Comparison of ENCODE assay signal across 19 cellular contexts in genomic region chr20:829531-829930, GRCh38. TPM values are rescaled to one million over a fixed set of nuclear protein-coding genes. Genes with fewer than 3 reads are reported as not detected.
DNase-seq lines count a peak whose midpoint lies in the region; ATAC-seq and TF ChIP-seq lines count a peak whose summit lies in the region.
"Had no signal": no experiment of that assay in that cellular context is flagged by ENCODE, and none has a peak within 500 bp of the region (broad histone marks: within the 10 kb centered on the region; RNA-seq: fewer than 3 reads in every experiment).

No MANE protein-coding gene starts in this region.

- peak overlapping the region; percentile 73 for H3K27ac Mint-ChIP-seq in activated CD4-positive, alpha-beta memory T cell treated with anti-CD3 and anti-CD28 coated beads, Interleukin-2, amount 10 ng/mL, durations not matched to agents 7 days and 5 days
- no peak overlapping the region for H3K27ac Mint-ChIP-seq in activated CD4-positive, alpha-beta memory T cell treated with anti-CD3 and anti-CD28 coated beads for 36 hours
- H3K27ac Mint-ChIP-seq: activated CD8-positive, alpha-beta T cell treated with anti-CD3 and anti-CD28 coated beads for 36 hours; activated T-helper 17 cell treated with anti-CD3 and anti-CD28 coated beads, Interleukin-2, amount 50 U/mL, for 72 hours had no signal

- no peaks in the 10 kb centered on the region for H3K9me3 Mint-ChIP-seq in activated CD4-positive, alpha-beta memory T cell treated with anti-CD3 and anti-CD28 coated beads, Interleukin-2, amount 10 ng/mL, durations not matched to agents 7 days and 5 days
- H3K9me3 Mint-ChIP-seq in activated CD4-positive, alpha-beta memory T cell treated with anti-CD3 and anti-CD28 coated beads for 36 hours = no peaks in the 10 kb centered on the region
- H3K9me3 Mint-ChIP-seq: activated CD8-positive, alpha-beta T cell treated with anti-CD3 and anti-CD28 coated beads for 36 hours; activated T-helper 17 cell treated with anti-CD3 and anti-CD28 coated beads, Interleukin-2, amount 50 U/mL, for 72 hours had no signal

- H3K36me3 ChIP-seq in Loucy (ENCODE audit: insufficient read depth, low read length) = no peaks in the 10 kb centered on the region
- H3K36me3 ChIP-seq: adrenal gland, MG63, stomach had no signal

- POLR2A ChIA-PET in activated CD4-positive, alpha-beta memory T cell treated with anti-CD3 and anti-CD28 coated beads, Interleukin-2, amount 10 ng/mL, durations not matched to agents 7 days and 5 days (lab: Charles Lee) = interaction anchor here (3.2 kb wide), 1 partner anchor 17 kb away, joined by 13 read pairs; no protein-coding TSS in a partner anchor
- POLR2A ChIA-PET in activated CD4-positive, alpha-beta memory T cell treated with anti-CD3 and anti-CD28 coated beads for 36 hours (lab: Charles Lee) = no interaction called here

- H3K36me3 Mint-ChIP-seq in activated CD4-positive, alpha-beta memory T cell treated with anti-CD3 and anti-CD28 coated beads, Interleukin-2, amount 10 ng/mL, durations not matched to agents 7 days and 5 days (ENCODE audit: low read depth) = no peaks in the 10 kb centered on the region
- H3K36me3 Mint-ChIP-seq in activated CD4-positive, alpha-beta memory T cell treated with anti-CD3 and anti-CD28 coated beads for 36 hours = no peaks in the 10 kb centered on the region

- ATAC-seq in HG03139 (IDR thresholded peaks at IDR 0.05; ENCODE audit: unreplicated experiment) = no peak
- ATAC-seq: activated CD8-positive, alpha-beta T cell treated with anti-CD3 and anti-CD28 coated beads for 36 hours; activated T-helper 17 cell treated with anti-CD3 and anti-CD28 coated beads, Interleukin-2, amount 50 U/mL, for 72 hours had no signal

- peaks cover 32% of the 10 kb centered on the region for H3K4me1 Mint-ChIP-seq in activated CD4-positive, alpha-beta memory T cell treated with anti-CD3 and anti-CD28 coated beads, Interleukin-2, amount 10 ng/mL, durations not matched to agents 7 days and 5 days
- peaks cover 6% of the 10 kb centered on the region for H3K4me1 Mint-ChIP-seq in activated CD4-positive, alpha-beta memory T cell treated with anti-CD3 and anti-CD28 coated beads for 36 hours (ENCODE audit: low read depth)

- peaks cover 8% of the 10 kb centered on the region for H3K79me2 ChIP-seq in Loucy (ENCODE audit: insufficient read depth, low read length)

- H3K4me3 ChIP-seq in Loucy (ENCODE audit: low read length, poor library complexity, severe bottlenecking) = no peak overlapping the region
- H3K4me3 ChIP-seq: adrenal gland, MG63, stomach had no signal

- H3F3A ChIP-seq in Loucy (ENCODE audit: low read depth) = no peaks in the 10 kb centered on the region

- H3K9me3 ChIP-seq in Loucy (ENCODE audit: insufficient read depth, low read depth, low read length) = no peaks in the 10 kb centered on the region
- H3K9me3 ChIP-seq: adrenal gland, MG63, stomach had no signal

- TF ChIP-seq POLR2A in erythroblast (IDR thresholded peaks at IDR 0.05; ENCODE audit: low read length) = no peak

- DNase-seq in activated CD4-positive, alpha-beta memory T cell treated with anti-CD3 and anti-CD28 coated beads, Interleukin-2, amount 10 ng/mL, durations not matched to agents 7 days and 5 days = no peak
- DNase-seq in activated CD4-positive, alpha-beta memory T cell treated with anti-CD3 and anti-CD28 coated beads for 36 hours = no peak
- peak; percentile 45 to 52 for DNase-seq in erythroblast (lab: John Stamatoyannopoulos, UW)
- peak; percentile 12 for DNase-seq in stimulated activated CD8-positive, alpha-beta memory T cell treated with anti-CD3 and anti-CD28 coated beads, Interleukin-4, amount 100 ng/mL, for 48 hours
- DNase-seq in inferior parietal cortex (ENCODE audit: extremely low spot score) = no peak
- no peak for DNase-seq in stimulated activated CD4-positive, alpha-beta T cell treated with anti-CD3 and anti-CD28 coated beads, Interleukin-12 subunit alpha, Interleukin-12 subunit beta, amount 100 ng/mL, for 4 hours
- DNase-seq: ACHN; activated CD8-positive, alpha-beta T cell treated with anti-CD3 and anti-CD28 coated beads for 36 hours; GDM1; glutamatergic neuron; H7; NCI-H2029 treated with DMSO at 0.1 percent for 48 hours; NCI-H510A treated with DMSO at 0.1 percent for 48 hours; stomach had no signal

- peak overlapping the region; percentile 12 for H3K9ac ChIP-seq in Loucy (ENCODE audit: low read depth, low read length, poor library complexity, severe bottlenecking)

- no peaks in the 10 kb centered on the region for H3K9me2 ChIP-seq in Loucy (replicated peaks; ENCODE audit: low read depth, low read length)

- no peak for TF ChIP-seq CTCF in Loucy (conservative IDR thresholded peaks at IDR 0.05; ENCODE audit: low read length)

- CTCF ChIA-PET in activated CD4-positive, alpha-beta memory T cell treated with anti-CD3 and anti-CD28 coated beads, Interleukin-2, amount 10 ng/mL, durations not matched to agents 7 days and 5 days (lab: Charles Lee) = interaction anchor here (0.6 to 1.8 kb wide), 7 partner anchors 9 to 440 kb away, joined by 3 to 7 read pairs (median 3); no protein-coding TSS in a partner anchor
- CTCF ChIA-PET in activated CD4-positive, alpha-beta memory T cell treated with anti-CD3 and anti-CD28 coated beads for 36 hours (lab: Charles Lee) = interaction anchor here (0.7 to 2.0 kb wide), 3 partner anchors 11 to 13 kb away, joined by 3 to 12 read pairs (median 3); no protein-coding TSS in a partner anchor

- intact Hi-C loops in activated CD4-positive, alpha-beta memory T cell treated with anti-CD3 and anti-CD28 coated beads for 36 hours (cut with micrococcal nuclease) = no loop called here

- H4K20me1 ChIP-seq in Loucy (ENCODE audit: insufficient read depth, low read length, poor library complexity, severe bottlenecking) = no peaks in the 10 kb centered on the region

- no peak overlapping the region for H3K4me3 Mint-ChIP-seq in activated CD4-positive, alpha-beta memory T cell treated with anti-CD3 and anti-CD28 coated beads, Interleukin-2, amount 10 ng/mL, durations not matched to agents 7 days and 5 days
- H3K4me3 Mint-ChIP-seq in activated CD4-positive, alpha-beta memory T cell treated with anti-CD3 and anti-CD28 coated beads for 36 hours = no peak overlapping the region
- H3K4me3 Mint-ChIP-seq: activated CD8-positive, alpha-beta T cell treated with anti-CD3 and anti-CD28 coated beads for 36 hours; activated T-helper 17 cell treated with anti-CD3 and anti-CD28 coated beads, Interleukin-2, amount 50 U/mL, for 72 hours had no signal

- H3K4me1 ChIP-seq in Loucy (ENCODE audit: insufficient read depth, low read length, poor library complexity, severe bottlenecking) = peaks cover 24% of the 10 kb centered on the region

- no peak overlapping the region for H2AFZ ChIP-seq in Loucy (ENCODE audit: low read length)

- H3K27me3 Mint-ChIP-seq in activated CD4-positive, alpha-beta memory T cell treated with anti-CD3 and anti-CD28 coated beads, Interleukin-2, amount 10 ng/mL, durations not matched to agents 7 days and 5 days = no peaks in the 10 kb centered on the region
- H3K27me3 Mint-ChIP-seq in activated CD4-positive, alpha-beta memory T cell treated with anti-CD3 and anti-CD28 coated beads for 36 hours = no peaks in the 10 kb centered on the region
- H3K27me3 Mint-ChIP-seq: activated CD8-positive, alpha-beta T cell treated with anti-CD3 and anti-CD28 coated beads for 36 hours; activated T-helper 17 cell treated with anti-CD3 and anti-CD28 coated beads, Interleukin-2, amount 50 U/mL, for 72 hours had no signal

- no peaks in the 10 kb centered on the region for H3K27me3 ChIP-seq in Loucy (ENCODE audit: insufficient read depth, low read length, poor library complexity, severe bottlenecking)
- H3K27me3 ChIP-seq: adrenal gland, MG63, stomach had no signal

- H3K4me2 ChIP-seq in Loucy (ENCODE audit: low read depth, low read length, poor library complexity, severe bottlenecking) = peak overlapping the region; percentile 9

RNA-seq across cellular contexts. Expression of gene FAM110A, which starts 4.0 kb away (rescaled TPM):
- total RNA-seq in activated CD4-positive, alpha-beta memory T cell treated with anti-CD3 and anti-CD28 coated beads, Interleukin-2, amount 10 ng/mL, durations not matched to agents 7 days and 5 days = 10 to 100 TPM; 34.7 to 35.9 TPM
- 10 to 100 TPM; 18.0 to 20.1 TPM for total RNA-seq in activated CD4-positive, alpha-beta memory T cell treated with anti-CD3 and anti-CD28 coated beads for 36 hours

Comparison
In these comparisons a context has a peak if more than half of its experiments do, and no peak if none do; other contexts are left out.
1. DNase-seq: peak in erythroblast (2 of 2) and stimulated activated CD8-positive, alpha-beta memory T cell treated with anti-CD3 and anti-CD28 coated beads, Interleukin-4, amount 100 ng/mL, for 48 hours (single experiment); none in activated CD4-positive, alpha-beta memory T cell treated with anti-CD3 and anti-CD28 coated beads, Interleukin-2, amount 10 ng/mL, durations not matched to agents 7 days and 5 days (single experiment), activated CD4-positive, alpha-beta memory T cell treated with anti-CD3 and anti-CD28 coated beads for 36 hours (single experiment), inferior parietal cortex (single experiment) and stimulated activated CD4-positive, alpha-beta T cell treated with anti-CD3 and anti-CD28 coated beads, Interleukin-12 subunit alpha, Interleukin-12 subunit beta, amount 100 ng/mL, for 4 hours (single experiment).